ENCODE assay signal across 20 cellular contexts in genomic region chr16:30145692-30146091, GRCh38. TPM values are rescaled to one million over a fixed set of nuclear protein-coding genes. Genes with fewer than 3 reads are reported as not detected.
A peak's percentile ranks its signal among the peaks of the same experiment; 100 is the strongest.
DNase-seq lines count a peak whose midpoint lies in the region; ATAC-seq and TF ChIP-seq lines count a peak whose summit lies in the region.
"Had no signal": no experiment of that assay in that cellular context is flagged by ENCODE, and none has a peak within 500 bp of the region (broad histone marks: within the 10 kb centered on the region; RNA-seq: fewer than 3 reads in every experiment).

No MANE protein-coding gene starts in this region.

- no peak for TF ChIP-seq CTCF in osteoblast (IDR thresholded peaks at IDR 0.05; ENCODE audit: extremely low read depth, low read depth, low read length)

- DNase-seq in NCI-H2171 treated with DMSO at 0.1 percent for 48 hours (lab: John Stamatoyannopoulos, UW) (peak; percentile 43), NCI-H2171 (lab: John Stamatoyannopoulos, UW) (no peak), D341Med (ENCODE audit: low spot score) (peak; percentile 24), NCI-H524 treated with DMSO at 0.1 percent for 48 hours (lab: John Stamatoyannopoulos, UW) (peak; percentile 62), osteoblast (ENCODE audit: insufficient read length, low spot score, missing footprints) (peak; percentile 15), NCI-H1092 (lab: John Stamatoyannopoulos, UW) (no peak)
- DNase-seq: AML-193; Caco-2; CD4-positive, alpha-beta T cell; DMS153; DMS79; GDM1; HCEC 1CT; HFFc6 had no signal

- H3K4me3 ChIP-seq in osteoblast (ENCODE audit: insufficient read depth, low read length), result no peak overlapping the region
- H3K4me3 ChIP-seq: A549, GM23338 had no signal

- H3K4me1 ChIP-seq in osteoblast (ENCODE audit: insufficient read depth, low read length), result no peaks in the 10 kb centered on the region
- H3K4me1 ChIP-seq: A549, Caco-2 had no signal

- no peak overlapping the region for H3K4me2 ChIP-seq in osteoblast (ENCODE audit: insufficient read depth, low read length)
- H3K4me2 ChIP-seq: A549, GM23338 had no signal

- no peaks in the 10 kb centered on the region for H3K27me3 ChIP-seq in osteoblast (ENCODE audit: insufficient read depth, low read length)

- no peak overlapping the region for H3K27ac ChIP-seq in osteoblast (ENCODE audit: low read depth, low read length)
- H3K27ac ChIP-seq: 22Rv1, A549, C4-2B had no signal

- H3K9me3 ChIP-seq in osteoblast (ENCODE audit: low read depth, low read length), result no peaks in the 10 kb centered on the region

- ATAC-seq in GM18870 (IDR thresholded peaks at IDR 0.05; ENCODE audit: unreplicated experiment) (no peak), HG03378 (IDR thresholded peaks at IDR 0.05; ENCODE audit: unreplicated experiment) (no peak)
- ATAC-seq: A549, GM23338 had no signal

- no peaks in the 10 kb centered on the region for H3K79me2 ChIP-seq in osteoblast (ENCODE audit: insufficient read depth, low read length)

- no peak overlapping the region for H2AFZ ChIP-seq in osteoblast (ENCODE audit: low read length)
- H2AFZ ChIP-seq: GM23338 had no signal

- no peaks in the 10 kb centered on the region for H3K36me3 ChIP-seq in osteoblast (ENCODE audit: insufficient read depth, low read length)

- no peaks in the 10 kb centered on the region for H4K20me1 ChIP-seq in osteoblast (ENCODE audit: insufficient read depth, low read length)

RNA-seq across cellular contexts. Expression of gene MAPK3, which starts 22.7 kb away (rescaled TPM):
- 40.2 and 40.7 TPM in 2 replicates for total RNA-seq in osteoblast

RNA-seq across cellular contexts. Expression of gene GDPD3, which starts 32.4 kb away (rescaled TPM):
- 0.36 and 0.88 TPM in 2 replicates for total RNA-seq in osteoblast

RNA-seq across cellular contexts. Expression of gene CORO1A, which starts 37.7 kb away (rescaled TPM):
- 0.36 and 0.59 TPM in 2 replicates for total RNA-seq in osteoblast

RNA-seq across cellular contexts. Expression of gene BOLA2B, which starts 47.8 kb away (rescaled TPM):
- total RNA-seq in osteoblast, result 26.8 and 64.8 TPM in 2 replicates

RNA-seq across cellular contexts. Expression of gene SLX1A, which starts 48.0 kb away (rescaled TPM):
- 19.9 and 23.3 TPM in 2 replicates for total RNA-seq in osteoblast

Comparison
In these comparisons a context has a peak if more than half of its experiments do, and no peak if none do; other contexts are left out.
1. DNase-seq: peak in NCI-H2171 treated with DMSO at 0.1 percent for 48 hours (single experiment), D341Med (single experiment), NCI-H524 treated with DMSO at 0.1 percent for 48 hours (single experiment) and osteoblast (single experiment); none in NCI-H2171 (single experiment) and NCI-H1092 (single experiment).